29 cellular contexts compared by ENCODE assay signal in the genomic region with DNA sequence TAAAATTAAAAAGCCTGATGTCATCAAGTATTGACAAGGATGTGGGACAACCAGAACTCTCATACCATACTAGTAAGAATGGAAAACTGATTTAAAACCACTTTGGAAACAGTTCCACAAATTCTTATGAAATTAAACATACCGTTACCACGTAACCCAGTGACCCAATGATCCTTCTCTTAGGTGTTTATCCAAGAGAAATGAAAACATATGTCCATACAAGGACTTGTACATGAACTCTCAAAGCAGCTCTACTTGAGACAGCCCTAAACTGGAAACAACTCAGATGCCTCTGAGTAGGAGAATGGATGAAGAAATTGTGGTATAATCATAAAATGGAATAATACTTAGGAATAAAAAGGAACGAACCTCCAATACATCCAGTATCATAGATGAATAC. TPM values are rescaled to one million over a fixed set of nuclear protein-coding genes. Genes with fewer than 3 reads are reported as not detected.
"Had no signal": no experiment of that assay in that cellular context is flagged by ENCODE, and none has a peak within 500 bp of the region (broad histone marks: within the 10 kb centered on the region; RNA-seq: fewer than 3 reads in every experiment).

No MANE protein-coding gene starts in this region.

- DNase-seq: activated CD4-positive, alpha-beta T cell treated with anti-CD3 and anti-CD28 coated beads for 4 hours; activated CD4-positive, alpha-beta T cell treated with anti-CD3 and anti-CD28 coated beads, Interleukin-2, amount 50 U/mL, for 4 hours; activated naive CD4-positive, alpha-beta T cell treated with Interleukin-2 at 50 U/mL for 16 hours; activated T-cell treated with anti-CD3 and anti-CD28 coated beads for 4 hours; activated T-cell treated with anti-CD3 and anti-CD28 coated beads, Interleukin-2, amount 50 U/mL, for 72 hours; adrenal gland; aorta; caudate nucleus; head of caudate nucleus; hypothalamus; immature natural killer cell; lower lobe of right lung; mucosa of descending colon; stimulated activated CD4-positive, alpha-beta T cell treated with anti-CD3 and anti-CD28 coated beads, Interleukin-15, amount 100 ng/mL, for 24 hours; stimulated activated naive CD4-positive, alpha-beta T cell treated with Interleukin-2 at 50 U/mL for 16 hours; SW 1271; T-helper 9 cell; testis; trophoblast cell had no signal

- H3K9me3 ChIP-seq: adrenal gland, gastroesophageal sphincter, lower lobe of right lung, mucosa of descending colon, right atrium auricular region, testis had no signal

- ATAC-seq: activated T-cell treated with anti-CD3 and anti-CD28 coated beads, Interleukin-2, amount 50 U/mL, for 72 hours; gastroesophageal sphincter; left lobe of liver; lower lobe of right lung; mucosa of descending colon; natural killer cell treated with Interleukin-12 subunit alpha and Interleukin-12 subunit beta and Interleukin-15 and Interleukin-18, amount 100 ng/mL, for 72 hours had no signal

- H3K4me1 ChIP-seq: adrenal gland, right atrium auricular region, testis had no signal

- H3K27me3 ChIP-seq: adrenal gland, gastroesophageal sphincter, right atrium auricular region, testis had no signal

- H3K27ac ChIP-seq: adrenal gland, gastroesophageal sphincter, lower lobe of right lung, right atrium auricular region, testis, VCaP had no signal

- H3K36me3 ChIP-seq: adrenal gland had no signal

- H3K4me3 ChIP-seq: adrenal gland, gastroesophageal sphincter, lower lobe of right lung, mucosa of descending colon, right atrium auricular region, testis had no signal

RNA-seq across cellular contexts. Expression of gene CD37, which starts 37.8 kb away (rescaled TPM):
- total RNA-seq: chondrocyte, endothelial cell of umbilical vein, kidney epithelial cell, myocyte, pulmonary artery endothelial cell had no signal
- polyA plus RNA-seq: endothelial cell of umbilical vein had no signal
